15 cellular contexts compared by ENCODE assay signal in genomic region chr2:44652701-44653100, GRCh38.
"Had no signal": no experiment of that assay in that cellular context is flagged by ENCODE, and none has a peak within 500 bp of the region (broad histone marks: within the 10 kb centered on the region; RNA-seq: fewer than 3 reads in every experiment).

No MANE protein-coding gene starts in this region.

- H3K4me3 Mint-ChIP-seq: activated B cell treated with CpG ODN at 0.5 μM for 24 hours; activated CD4-positive, alpha-beta T cell treated with anti-CD3 and anti-CD28 coated beads, Interleukin-2, amount 10 ng/mL, durations not matched to agents 24 days and 14 days; activated naive CD8-positive, alpha-beta T cell treated with anti-CD3 and anti-CD28 coated beads for 36 hours; central memory CD8-positive, alpha-beta T cell; dendritic cell treated with granulocyte-macrophage colony-stimulating factor and Interleukin-4, amounts not matched to agents 40 ng/mL and 50 ng/mL, for 4 days; immature natural killer cell; natural killer cell; stimulated activated effector memory CD8-positive, alpha-beta T cell treated with anti-CD3 and anti-CD28 coated beads, Interleukin-12 subunit alpha, Interleukin-12 subunit beta, amount 100 ng/mL, for 72 hours had no signal

- H3K9me3 ChIP-seq: thoracic aorta had no signal

- H3K27me3 Mint-ChIP-seq: activated B cell treated with CpG ODN at 0.5 μM for 24 hours; activated CD4-positive, alpha-beta T cell treated with anti-CD3 and anti-CD28 coated beads, Interleukin-2, amount 10 ng/mL, durations not matched to agents 24 days and 14 days; activated naive CD8-positive, alpha-beta T cell treated with anti-CD3 and anti-CD28 coated beads for 36 hours; central memory CD8-positive, alpha-beta T cell; dendritic cell treated with granulocyte-macrophage colony-stimulating factor and Interleukin-4, amounts not matched to agents 40 ng/mL and 50 ng/mL, for 4 days had no signal

- DNase-seq: activated B cell treated with CpG ODN at 0.5 μM for 24 hours; activated CD4-positive, alpha-beta T cell treated with anti-CD3 and anti-CD28 coated beads, Interleukin-2, amount 10 ng/mL, durations not matched to agents 24 days and 14 days; activated CD8-positive, alpha-beta memory T cell treated with anti-CD3 and anti-CD28 coated beads, Interleukin-2, amount 50 U/mL, for 48 hours; activated naive CD8-positive, alpha-beta T cell treated with anti-CD3 and anti-CD28 coated beads for 36 hours; amygdala; brain microvascular endothelial cell; effector memory CD4-positive, alpha-beta T cell; immature natural killer cell; mesendoderm; natural killer cell; retina had no signal

- H3K27ac ChIP-seq: brain microvascular endothelial cell, thoracic aorta had no signal

- H3K9me3 Mint-ChIP-seq: activated B cell treated with CpG ODN at 0.5 μM for 24 hours; activated CD4-positive, alpha-beta T cell treated with anti-CD3 and anti-CD28 coated beads, Interleukin-2, amount 10 ng/mL, durations not matched to agents 24 days and 14 days; activated naive CD8-positive, alpha-beta T cell treated with anti-CD3 and anti-CD28 coated beads for 36 hours; central memory CD8-positive, alpha-beta T cell; dendritic cell treated with granulocyte-macrophage colony-stimulating factor and Interleukin-4, amounts not matched to agents 40 ng/mL and 50 ng/mL, for 4 days; immature natural killer cell; natural killer cell; stimulated activated effector memory CD8-positive, alpha-beta T cell treated with anti-CD3 and anti-CD28 coated beads, Interleukin-12 subunit alpha, Interleukin-12 subunit beta, amount 100 ng/mL, for 72 hours had no signal

- H3K4me3 ChIP-seq: thoracic aorta had no signal

- H3K4me1 Mint-ChIP-seq: activated B cell treated with CpG ODN at 0.5 μM for 24 hours; activated CD4-positive, alpha-beta T cell treated with anti-CD3 and anti-CD28 coated beads, Interleukin-2, amount 10 ng/mL, durations not matched to agents 24 days and 14 days; immature natural killer cell; stimulated activated effector memory CD8-positive, alpha-beta T cell treated with anti-CD3 and anti-CD28 coated beads, Interleukin-12 subunit alpha, Interleukin-12 subunit beta, amount 100 ng/mL, for 72 hours had no signal

- H3K36me3 ChIP-seq: brain microvascular endothelial cell, thoracic aorta had no signal

- H3K27me3 ChIP-seq: brain microvascular endothelial cell had no signal

- H3K27ac Mint-ChIP-seq: activated B cell treated with CpG ODN at 0.5 μM for 24 hours; activated CD4-positive, alpha-beta T cell treated with anti-CD3 and anti-CD28 coated beads, Interleukin-2, amount 10 ng/mL, durations not matched to agents 24 days and 14 days; activated naive CD8-positive, alpha-beta T cell treated with anti-CD3 and anti-CD28 coated beads for 36 hours; dendritic cell treated with granulocyte-macrophage colony-stimulating factor and Interleukin-4, amounts not matched to agents 40 ng/mL and 50 ng/mL, for 4 days; immature natural killer cell; natural killer cell; stimulated activated effector memory CD8-positive, alpha-beta T cell treated with anti-CD3 and anti-CD28 coated beads, Interleukin-12 subunit alpha, Interleukin-12 subunit beta, amount 100 ng/mL, for 72 hours had no signal

- H3K36me3 Mint-ChIP-seq: immature natural killer cell; natural killer cell; stimulated activated effector memory CD8-positive, alpha-beta T cell treated with anti-CD3 and anti-CD28 coated beads, Interleukin-12 subunit alpha, Interleukin-12 subunit beta, amount 100 ng/mL, for 72 hours had no signal

- ATAC-seq: natural killer cell; stimulated activated effector memory CD8-positive, alpha-beta T cell treated with anti-CD3 and anti-CD28 coated beads, Interleukin-12 subunit alpha, Interleukin-12 subunit beta, amount 100 ng/mL, for 72 hours had no signal
